21 cellular contexts compared by ENCODE assay signal in genomic region chr1:102531031-102531430, GRCh38.
"Had no signal": no experiment of that assay in that cellular context is flagged by ENCODE, and none has a peak within 500 bp of the region (broad histone marks: within the 10 kb centered on the region; RNA-seq: fewer than 3 reads in every experiment).

No MANE protein-coding gene starts in this region.

- ATAC-seq: heart left ventricle, psoas muscle, right lobe of liver had no signal

- H3K27me3 ChIP-seq: colonic mucosa, heart left ventricle, right lobe of liver, spleen, stomach, transverse colon had no signal

- H3K9me3 ChIP-seq: colonic mucosa, psoas muscle, right lobe of liver, thoracic aorta, transverse colon had no signal

- DNase-seq: colonic mucosa; dermis blood vessel endothelial cell; foreskin melanocyte; heart left ventricle; hippocampal formation; kidney glomerular epithelial cell; mesendoderm; naive B cell; psoas muscle; retina; right lobe of liver; spleen; stimulated activated CD4-positive, alpha-beta T cell treated with anti-CD3 and anti-CD28 coated beads, Interleukin-15, amount 100 ng/mL, for 24 hours; stimulated activated CD4-positive, alpha-beta T cell treated with anti-CD3 and anti-CD28 coated beads, Interleukin-1b, Interleukin-23, amount 100 ng/mL, for 48 hours; stimulated activated CD4-positive, alpha-beta T cell treated with anti-CD3 and anti-CD28 coated beads, Interleukin-4, amount 100 ng/mL, for 4 hours; stimulated activated naive CD4-positive, alpha-beta T cell; stomach; substantia nigra; transverse colon had no signal

- H3K4me1 ChIP-seq: colonic mucosa, heart left ventricle, psoas muscle, right lobe of liver, spleen, stomach, transverse colon had no signal

- H3K36me3 ChIP-seq: colonic mucosa, heart left ventricle, right lobe of liver, spleen, stomach, thoracic aorta, transverse colon had no signal

- FAIRE-seq: islet of Langerhans had no signal

- H3K4me3 ChIP-seq: colonic mucosa, heart left ventricle, psoas muscle, right lobe of liver, spleen, stomach, thoracic aorta, transverse colon had no signal

- H3K27ac ChIP-seq: colonic mucosa, heart left ventricle, psoas muscle, right lobe of liver, spleen, stomach, thoracic aorta, transverse colon had no signal
